In genomic region chr9:14660721-14661120, GRCh38 we compare ENCODE assay signal across 20 cellular contexts.
"Had no signal": no experiment of that assay in that cellular context is flagged by ENCODE, and none has a peak within 500 bp of the region (broad histone marks: within the 10 kb centered on the region; RNA-seq: fewer than 3 reads in every experiment).

No MANE protein-coding gene starts in this region.

- H3K4me1 ChIP-seq: adrenal gland, body of pancreas, breast epithelium had no signal

- H3K4me3 Mint-ChIP-seq: activated CD4-positive, alpha-beta T cell treated with anti-CD3 and anti-CD28 coated beads, Interleukin-2, amount 10 ng/mL, durations not matched to agents 24 days and 14 days; activated CD8-positive, alpha-beta T cell treated with anti-CD3 and anti-CD28 coated beads for 36 hours; activated naive CD4-positive, alpha-beta T cell treated with anti-CD3 and anti-CD28 coated beads for 36 hours; activated T-cell treated with anti-CD3 and anti-CD28 coated beads, Interleukin-2, amount 50 U/mL, for 24 hours had no signal

- H3K27ac Mint-ChIP-seq: activated CD4-positive, alpha-beta T cell treated with anti-CD3 and anti-CD28 coated beads, Interleukin-2, amount 10 ng/mL, durations not matched to agents 24 days and 14 days; activated CD8-positive, alpha-beta T cell treated with anti-CD3 and anti-CD28 coated beads for 36 hours; activated naive CD4-positive, alpha-beta T cell treated with anti-CD3 and anti-CD28 coated beads for 36 hours; activated naive CD4-positive, alpha-beta T cell treated with anti-CD3 and anti-CD28 coated beads, Interleukin-2, amount 50 U/mL, for 72 hours; activated T-cell treated with anti-CD3 and anti-CD28 coated beads, Interleukin-2, amount 50 U/mL, for 24 hours; activated T-helper 2 cell treated with anti-CD3 and anti-CD28 coated beads, Interferon-gamma antibody, Interleukin-2, Interleukin-4, amounts not matched to agents 10 μg/mL and 5 μg/mL and 100 μg/mL, durations not matched to agents 14 hours and 24 hours and 36 hours had no signal

- H3K4me2 ChIP-seq: PC-9 had no signal

- H3K36me3 ChIP-seq: adrenal gland had no signal

- FAIRE-seq: astrocyte had no signal

- DNase-seq: activated CD4-positive, alpha-beta T cell treated with anti-CD3 and anti-CD28 coated beads, Interleukin-2, amount 10 ng/mL, durations not matched to agents 24 days and 14 days; activated CD4-positive, alpha-beta T cell treated with anti-CD3 and anti-CD28 coated beads, Interleukin-2, amount 50 U/mL, for 4 hours; activated CD8-positive, alpha-beta T cell treated with anti-CD3 and anti-CD28 coated beads for 36 hours; activated gamma-delta T cell treated with Interleukin-2 at 50 U/mL for 16 hours; activated naive CD4-positive, alpha-beta T cell treated with anti-CD3 and anti-CD28 coated beads for 36 hours; activated T-cell treated with anti-CD3 and anti-CD28 coated beads, Interleukin-2, amount 50 U/mL, for 24 hours; adrenal gland; body of pancreas; NCI-H1436 treated with DMSO at 0.1 percent for 48 hours; NCI-H187; PC-9; SIG-M5; T1000; WERI-Rb-1 had no signal

- H3K4me1 Mint-ChIP-seq: activated CD4-positive, alpha-beta T cell treated with anti-CD3 and anti-CD28 coated beads, Interleukin-2, amount 10 ng/mL, durations not matched to agents 24 days and 14 days had no signal

- H3K9me3 ChIP-seq: body of pancreas had no signal

- H3K27me3 ChIP-seq: adrenal gland, body of pancreas, breast epithelium had no signal

- H3K27ac ChIP-seq: adrenal gland, body of pancreas, breast epithelium, PC-9, RWPE1, WERI-Rb-1 had no signal

- H3K9me3 Mint-ChIP-seq: activated CD4-positive, alpha-beta T cell treated with anti-CD3 and anti-CD28 coated beads, Interleukin-2, amount 10 ng/mL, durations not matched to agents 24 days and 14 days had no signal

- H3K4me3 ChIP-seq: adrenal gland, body of pancreas, breast epithelium, PC-9 had no signal

- H3K27me3 Mint-ChIP-seq: activated CD4-positive, alpha-beta T cell treated with anti-CD3 and anti-CD28 coated beads, Interleukin-2, amount 10 ng/mL, durations not matched to agents 24 days and 14 days; activated CD8-positive, alpha-beta T cell treated with anti-CD3 and anti-CD28 coated beads for 36 hours; activated T-cell treated with anti-CD3 and anti-CD28 coated beads, Interleukin-2, amount 50 U/mL, for 24 hours had no signal

- ATAC-seq: activated CD8-positive, alpha-beta T cell treated with anti-CD3 and anti-CD28 coated beads for 36 hours; activated naive CD4-positive, alpha-beta T cell treated with anti-CD3 and anti-CD28 coated beads, Interleukin-2, amount 50 U/mL, for 72 hours; Right ventricle myocardium inferior had no signal

- H2AFZ ChIP-seq: PC-9 had no signal
